29 cellular contexts compared by ENCODE assay signal in genomic region chr6:139054001-139054400, GRCh38. TPM values are rescaled to one million over a fixed set of nuclear protein-coding genes. Genes with fewer than 3 reads are reported as not detected.
A peak's percentile ranks its signal among the peaks of the same experiment; 100 is the strongest.
DNase-seq lines count a peak whose midpoint lies in the region; ATAC-seq lines count a peak whose summit lies in the region.
"Had no signal": no experiment of that assay in that cellular context is flagged by ENCODE, and none has a peak within 500 bp of the region (broad histone marks: within the 10 kb centered on the region; RNA-seq: fewer than 3 reads in every experiment).

No MANE protein-coding gene starts in this region.

- ATAC-seq in Right ventricle myocardium superior (ENCODE audit: poor library complexity), result peak; percentile 52
- ATAC-seq in right cardiac atrium, result no peak
- ATAC-seq in left ventricle myocardium superior, result peak; percentile 55
- ATAC-seq: A549; CD8-positive, alpha-beta T cell had no signal

- H3K9me3 ChIP-seq in right cardiac atrium (ENCODE audit: control insufficient read depth, low read length), result no peaks in the 10 kb centered on the region
- H3K9me3 ChIP-seq: A549; BE2C; BLaER1; BLaER1 treated with 17β-estradiol and CSF1 and Interleukin-3, amounts not matched to agents 10 nM and 100 nM; Caco-2 had no signal

- H3K4me1 ChIP-seq in right cardiac atrium (ENCODE audit: control insufficient read depth, insufficient read depth, low read length), result no peaks in the 10 kb centered on the region
- H3K4me1 ChIP-seq: A549; BE2C; BLaER1; BLaER1 treated with 17β-estradiol and CSF1 and Interleukin-3, amounts not matched to agents 10 nM and 100 nM; Caco-2 had no signal

- no peak overlapping the region for H3K27ac ChIP-seq in right cardiac atrium (ENCODE audit: low read length)
- H3K27ac ChIP-seq: 22Rv1; A549; BLaER1; BLaER1 treated with 17β-estradiol and CSF1 and Interleukin-3, amounts not matched to agents 10 nM and 100 nM; C4-2B had no signal

- DNase-seq in Right ventricle myocardium superior (no peak), right cardiac atrium (no peak), left ventricle myocardium superior (no peak), cardiac septum (ENCODE audit: low spot score) (no peak)
- DNase-seq: 8988T; ACHN; AML-193; BE2C; C1 segment of cervical spinal cord; Caco-2; Calu3; CD4-positive, alpha-beta memory T cell; CD4-positive, alpha-beta T cell; CD4-positive, CD25-positive, alpha-beta regulatory T cell; CD8-positive, alpha-beta memory T cell; CD8-positive, alpha-beta T cell; COR-L47; DMS 273 treated with DMSO at 0.1 percent for 48 hours; DMS153; DMS53; DMS79; DMS79 treated with DMSO at 0.1 percent for 48 hours; DND-41; EL had no signal

- intact Hi-C loops in Right ventricle myocardium superior (cut with DNase I), result no loop called here
- intact Hi-C loops in right cardiac atrium (cut with DNase I), result no loop called here
- intact Hi-C loops in left ventricle myocardium superior (cut with micrococcal nuclease), result no loop called here
- intact Hi-C loops in cardiac septum (cut with DNase I), result no loop called here

- H3K27me3 ChIP-seq in right cardiac atrium (ENCODE audit: control insufficient read depth, insufficient read depth), result no peaks in the 10 kb centered on the region
- H3K27me3 ChIP-seq: BE2C; BLaER1; BLaER1 treated with 17β-estradiol and CSF1 and Interleukin-3, amounts not matched to agents 10 nM and 100 nM had no signal

- WGBS in right cardiac atrium, result 71% methylated on average over 3 of the region's 3 CpGs

- H3K4me3 ChIP-seq in right cardiac atrium (ENCODE audit: low read length), result no peak overlapping the region
- H3K4me3 ChIP-seq: A549; BLaER1; BLaER1 treated with 17β-estradiol and CSF1 and Interleukin-3, amounts not matched to agents 10 nM and 100 nM had no signal

RNA-seq across cellular contexts. Expression of gene ABRACL, which starts 25.5 kb away (rescaled TPM):
- total RNA-seq in Right ventricle myocardium superior (6.6 TPM), right cardiac atrium (1 to 10 TPM; 4.5 to 8.0 (median 7.6) TPM), left ventricle myocardium superior (7.1 TPM), cardiac septum (5.7 TPM)
- 11.0 TPM for polyA plus RNA-seq in right cardiac atrium

Comparison
In these comparisons a context has a peak if more than half of its experiments do, and no peak if none do; other contexts are left out.
1. ATAC-seq: peak in Right ventricle myocardium superior (single experiment) and left ventricle myocardium superior (single experiment); none in right cardiac atrium (0 of 2).